ENCODE assay signal across 10 cellular contexts in genomic region chr11:84800755-84801346, GRCh38.
A peak's percentile ranks its signal among the peaks of the same experiment; 100 is the strongest.
DNase-seq lines count a peak whose midpoint lies in the region; ATAC-seq and TF ChIP-seq lines count a peak whose summit lies in the region.
"Had no signal": no experiment of that assay in that cellular context is flagged by ENCODE, and none has a peak within 500 bp of the region (broad histone marks: within the 10 kb centered on the region; RNA-seq: fewer than 3 reads in every experiment).

No MANE protein-coding gene starts in this region.

- 0 out of 2 replicates have a peak, but pooled peaks cover 6% of the 10 kb centered on the region for H3K27me3 ChIP-seq in PC-3 (ENCODE audit: low read length)

- H2AFZ ChIP-seq in PC-3 (ENCODE audit: low read length), result no peak overlapping the region

- no TSS peak for BruUV-seq in PC-3 (replicated peaks; lab: Mats Ljungman, UMichigan)

- POLR2A ChIA-PET in PC-3 (lab: Charles Lee; ENCODE audit: unreplicated experiment), result no interaction called here

- CTCF ChIA-PET in PC-3 (lab: Charles Lee), result no interaction called here

- H3K9me3 ChIP-seq in PC-3 (ENCODE audit: low read length), result peaks cover 2% of the 10 kb centered on the region; the same call in 1 of the 2 replicates
- H3K9me3 ChIP-seq: thoracic aorta had no signal

- intact Hi-C loops in PC-3 (cut with micrococcal nuclease), result loop anchor here (1.0 to 5.0 kb wide), 6 partner anchors 64 to 790 kb away; no protein-coding TSS in a partner anchor

- ATAC-seq in PC-3 (peak; percentile 62), GM21576 (IDR thresholded peaks at IDR 0.05; ENCODE audit: unreplicated experiment) (no peak)

- H3K4me3 ChIP-seq in PC-3 (ENCODE audit: low read length), result no peak overlapping the region
- H3K4me3 ChIP-seq in fibroblast of mammary gland (ENCODE audit: control insufficient read depth, low read depth, low read length), result no peak overlapping the region
- H3K4me3 ChIP-seq: thoracic aorta had no signal

- H3K4me1 ChIP-seq in PC-3 (ENCODE audit: insufficient read depth, low read length), result peaks cover 12% of the 10 kb centered on the region

- DNase-seq in NCI-H748 (lab: John Stamatoyannopoulos, UW; ENCODE audit: unreplicated experiment) (peak; percentile 0), NCI-H748 treated with DMSO at 0.1 percent for 48 hours (lab: John Stamatoyannopoulos, UW) (no peak), PC-3 (peak; percentile 83), fibroblast of mammary gland (ENCODE audit: low read depth) (peak; percentile 59), superior temporal gyrus (ENCODE audit: extremely low spot score) (peak; percentile 56), substantia nigra (lab: John Stamatoyannopoulos, UW) (no peak)
- no peak for DNase-seq in stimulated activated CD8-positive, alpha-beta memory T cell treated with anti-CD3 and anti-CD28 coated beads, Interleukin-4, amount 100 ng/mL, for 48 hours
- DNase-seq: CD4-positive, CD25-positive, alpha-beta regulatory T cell had no signal

- no peaks in the 10 kb centered on the region for H4K20me1 ChIP-seq in PC-3 (ENCODE audit: low read length)

- peak; percentile 88 for TF ChIP-seq CTCF in PC-3 (conservative IDR thresholded peaks at IDR 0.05; ENCODE audit: low read depth, low read length)
- peak; percentile 44 for TF ChIP-seq CTCF in fibroblast of mammary gland (conservative IDR thresholded peaks at IDR 0.05; ENCODE audit: control insufficient read depth, insufficient read depth, low read depth, low read length)

- H3K9ac ChIP-seq in PC-3 (ENCODE audit: low read length), result no peak overlapping the region

- H3K4me2 ChIP-seq in PC-3 (ENCODE audit: low read length), result no peak overlapping the region

- no peak overlapping the region for H3K27ac ChIP-seq in PC-3 (ENCODE audit: low read length)
- H3K27ac ChIP-seq in substantia nigra (ENCODE audit: low read depth, low read length, poor library complexity, severe bottlenecking), result no peak overlapping the region
- H3K27ac ChIP-seq: thoracic aorta had no signal

- H3K36me3 ChIP-seq in PC-3 (ENCODE audit: low read depth, low read length), result no peaks in the 10 kb centered on the region
- H3K36me3 ChIP-seq: thoracic aorta had no signal

- no peaks in the 10 kb centered on the region for H3K9me2 ChIP-seq in PC-3 (replicated peaks; ENCODE audit: low read length)

- H3K79me2 ChIP-seq in PC-3 (ENCODE audit: low read length), result no peaks in the 10 kb centered on the region

- H3F3A ChIP-seq in PC-3 (ENCODE audit: low read length, unreplicated experiment), result no peaks in the 10 kb centered on the region

Comparison
In these comparisons a context has a peak if more than half of its experiments do, and no peak if none do; other contexts are left out.
1. DNase-seq: peak in NCI-H748 (single experiment), PC-3 (single experiment), fibroblast of mammary gland (single experiment) and superior temporal gyrus (single experiment); none in NCI-H748 treated with DMSO at 0.1 percent for 48 hours (single experiment), stimulated activated CD8-positive, alpha-beta memory T cell treated with anti-CD3 and anti-CD28 coated beads, Interleukin-4, amount 100 ng/mL, for 48 hours (single experiment) and substantia nigra (0 of 49).